ENCODE assay signal across 8 cellular contexts in genomic region chr5:38994329-38994927, GRCh38.
DNase-seq lines count a peak whose midpoint lies in the region; ATAC-seq and TF ChIP-seq lines count a peak whose summit lies in the region.

No MANE protein-coding gene starts in this region.

- no peak for DNase-seq in AG04449 (ENCODE audit: low read depth, low spot score)
- peak; percentile 82 for DNase-seq in ELR (ENCODE audit: low read depth)
- peak; percentile 18 to 77 for DNase-seq in SW 1271 (lab: John Stamatoyannopoulos, UW)
- DNase-seq in fibroblast of villous mesenchyme (ENCODE audit: low read depth), result peak; percentile 79
- DNase-seq in osteocyte (ENCODE audit: extremely low spot score, unreplicated experiment), result no peak
- DNase-seq in SKM-1 treated with dmso at 0.1 percent for 144 hours (lab: John Stamatoyannopoulos, UW; ENCODE audit: unreplicated experiment), result no peak

- POLR2A ChIA-PET in AG04449 (lab: Yijun Ruan, JAX), result no interaction called here

- H3K4me1 Mint-ChIP-seq in osteocyte (ENCODE audit: unreplicated experiment), result peaks cover 2% of the 10 kb centered on the region

- ATAC-seq in GM18519 (IDR thresholded peaks at IDR 0.05; ENCODE audit: low FRiP score, unreplicated experiment), result no peak

- H3K27ac Mint-ChIP-seq in osteocyte (ENCODE audit: unreplicated experiment), result no peak overlapping the region

- H3K4me3 Mint-ChIP-seq in osteocyte (ENCODE audit: unreplicated experiment), result no peak overlapping the region

- peaks cover 28% of the 10 kb centered on the region for H3K36me3 Mint-ChIP-seq in osteocyte (ENCODE audit: unreplicated experiment)

- CTCF ChIA-PET in AG04449 (lab: Yijun Ruan, JAX), result interaction anchor here (0.6 to 4.1 kb wide), 5 partner anchors 9 to 288 kb away, joined by 3 to 13 read pairs (median 3); no protein-coding TSS in a partner anchor

- peaks cover 8% of the 10 kb centered on the region for H3K9me3 Mint-ChIP-seq in osteocyte (ENCODE audit: unreplicated experiment)

- H3K27me3 Mint-ChIP-seq in osteocyte (ENCODE audit: unreplicated experiment), result no peaks in the 10 kb centered on the region

- TF ChIP-seq CTCF in AG04449 (IDR thresholded peaks at IDR 0.05; ENCODE audit: insufficient read depth, low read length, missing control alignments), result peak; percentile 33
- TF ChIP-seq CTCF in LNCAP (IDR thresholded peaks at IDR 0.05), result peak; percentile 57; the same call in 1 of the 2 replicates
- peak; percentile 64 for TF ChIP-seq CTCF in fibroblast of villous mesenchyme (IDR thresholded peaks at IDR 0.05; ENCODE audit: insufficient read depth, low read depth, low read length)
- peak; percentile 63 for TF ChIP-seq CTCF in osteocyte (IDR thresholded peaks at IDR 0.05)

- H3K4me3 ChIP-seq in AG04449 (ENCODE audit: low read depth, low read length), result no peak overlapping the region
- no peak overlapping the region for H3K4me3 ChIP-seq in fibroblast of villous mesenchyme (ENCODE audit: low read depth, low read length)

Comparison
In these comparisons a context has a peak if more than half of its experiments do, and no peak if none do; other contexts are left out.
1. DNase-seq: peak in ELR (single experiment), SW 1271 (2 of 2) and fibroblast of villous mesenchyme (single experiment); none in AG04449 (single experiment), osteocyte (single experiment) and SKM-1 treated with dmso at 0.1 percent for 144 hours (single experiment).
2. Peak in every context shown above with its lines, with median percentiles within 50 percentile points of each other: CTCF ChIP-seq.